Comparison of ENCODE assay signal across 24 cellular contexts in the genomic region with DNA sequence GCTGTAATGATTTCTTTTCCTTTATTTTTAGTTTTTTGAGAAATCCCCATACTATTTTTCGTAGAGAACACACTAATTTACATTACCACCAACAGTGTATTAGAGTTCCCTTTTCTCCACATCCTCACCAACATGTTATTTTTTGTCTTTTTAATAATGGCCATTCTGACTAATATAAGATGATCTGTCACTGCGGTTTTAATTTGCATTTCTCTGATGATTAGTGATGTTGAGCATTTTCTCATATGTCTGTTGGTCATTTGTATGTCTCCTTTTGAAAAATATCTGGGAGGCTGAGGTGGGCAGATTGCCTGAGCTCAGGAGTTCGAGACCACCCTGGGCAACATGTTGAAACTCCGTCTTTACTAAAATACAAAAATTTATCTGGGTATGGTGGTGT. TPM values are rescaled to one million over a fixed set of nuclear protein-coding genes. Genes with fewer than 3 reads are reported as not detected.
DNase-seq lines count a peak whose midpoint lies in the region; ATAC-seq, FAIRE-seq and TF ChIP-seq lines count a peak whose summit lies in the region.
"Had no signal": no experiment of that assay in that cellular context is flagged by ENCODE, and none has a peak within 500 bp of the region (broad histone marks: within the 10 kb centered on the region; RNA-seq: fewer than 3 reads in every experiment).

No MANE protein-coding gene starts in this region.

- no peak for TF ChIP-seq POLR2A in GM12892 (IDR thresholded peaks at IDR 0.05; ENCODE audit: low read depth, low read length)

- ATAC-seq in GM19035 (IDR thresholded peaks at IDR 0.05; ENCODE audit: unreplicated experiment) (peak; percentile 90), HG02798 (IDR thresholded peaks at IDR 0.05; ENCODE audit: poor library complexity, unreplicated experiment) (peak; percentile 63), HG03469 (IDR thresholded peaks at IDR 0.05; ENCODE audit: unreplicated experiment) (peak; percentile 81), HG02642 (IDR thresholded peaks at IDR 0.05; ENCODE audit: poor library complexity, unreplicated experiment) (no peak)
- ATAC-seq: naive thymus-derived CD8-positive, alpha-beta T cell; pancreas; sciatic nerve; WTC11 had no signal

- no peak for DNase-seq in GM12892 (ENCODE audit: insufficient read length)
- DNase-seq in KG1 (lab: John Stamatoyannopoulos, UW), result no peak
- DNase-seq in activated T-cell treated with anti-CD3 and anti-CD28 coated beads for 4 hours, result no peak
- DNase-seq in AML-193 (lab: John Stamatoyannopoulos, UW), result no peak
- DNase-seq: activated CD4-positive, alpha-beta T cell treated with anti-CD3 and anti-CD28 coated beads, Interleukin-2, amount 50 U/mL, for 48 hours; activated naive CD4-positive, alpha-beta T cell treated with anti-CD3 and anti-CD28 coated beads for 36 hours; activated T-cell treated with anti-CD3 and anti-CD28 coated beads, Interleukin-2, amount 50 U/mL, for 24 hours; Calu3; EL; naive thymus-derived CD8-positive, alpha-beta T cell; NCI-H1105 treated with DMSO at 0.1 percent for 48 hours; NCI-H510A treated with DMSO at 0.1 percent for 48 hours; pancreas; stimulated activated CD4-positive, alpha-beta T cell treated with anti-CD3 and anti-CD28 coated beads, Interleukin-15, amount 100 ng/mL, for 24 hours had no signal

- FAIRE-seq in GM12892 (lab: Jason Lieb, UNC), result peak; percentile 17
- FAIRE-seq: A204.1, H1, pancreas had no signal

RNA-seq across cellular contexts. Expression of gene SPINK2, which starts 30.2 kb away (rescaled TPM):
- not detected for polyA plus RNA-seq in GM12892 (2012; ENCODE audit: missing spikeins)
- polyA plus RNA-seq: BJ, cardiac muscle cell had no signal
